In genomic region chr10:133355266-133355665, GRCh38 we compare ENCODE assay signal across 25 cellular contexts. TPM values are rescaled to one million over a fixed set of nuclear protein-coding genes. Genes with fewer than 3 reads are reported as not detected.
DNase-seq lines count a peak whose midpoint lies in the region; ATAC-seq and TF ChIP-seq lines count a peak whose summit lies in the region.
"Had no signal": no experiment of that assay in that cellular context is flagged by ENCODE, and none has a peak within 500 bp of the region (broad histone marks: within the 10 kb centered on the region; RNA-seq: fewer than 3 reads in every experiment).

No MANE protein-coding gene starts in this region.

- WGBS in right cardiac atrium: 95% methylated on average over 6 of the region's 6 CpGs
- 95 to 100% methylated on average over 1 to 6 of the region's 6 CpGs for WGBS in testis, 2 donors

- H3K9me3 ChIP-seq in right cardiac atrium (ENCODE audit: control insufficient read depth, low read length) (no peaks in the 10 kb centered on the region), OCI-LY7 (ENCODE audit: low read length) (no peaks in the 10 kb centered on the region), vagina (no peaks in the 10 kb centered on the region), testis (no peaks in the 10 kb centered on the region)
- H3K9me3 ChIP-seq in BLaER1 treated with 17β-estradiol and CSF1 and Interleukin-3, amounts not matched to agents 10 nM and 100 nM (replicated peaks in 1 of 11): no peaks in the 10 kb centered on the region
- H3K9me3 ChIP-seq: A549, BE2C had no signal

- H3K36me3 ChIP-seq in BLaER1 treated with 17β-estradiol and CSF1 and Interleukin-3, amounts not matched to agents 10 nM and 100 nM: peaks cover 0 to 26% (median 15%) of the 10 kb centered on the region in 11 experiments; a peak in 13 of 22 replicates
- H3K36me3 ChIP-seq in OCI-LY7 (ENCODE audit: insufficient read depth, low read length) (no peaks in the 10 kb centered on the region), vagina (no peaks in the 10 kb centered on the region), testis (ENCODE audit: low read depth, missing control alignments) (no peaks in the 10 kb centered on the region)
- H3K36me3 ChIP-seq: BE2C had no signal

- TF ChIP-seq POLR2A in vagina (IDR thresholded peaks at IDR 0.05) (no peak), testis (IDR thresholded peaks at IDR 0.05) (no peak)

- no peaks in the 10 kb centered on the region for H3K9me2 ChIP-seq in OCI-LY7 (ENCODE audit: insufficient read depth, low read length)

- H3K4me3 ChIP-seq in right cardiac atrium (ENCODE audit: low read length): no peak overlapping the region
- H3K4me3 ChIP-seq in BLaER1 treated with 17β-estradiol and CSF1 and Interleukin-3, amounts not matched to agents 10 nM and 100 nM: peak overlapping the region in 8 of 10 experiments; percentile 73 to 85 (median 79); a peak in 10 of 20 replicates
- no peak overlapping the region for H3K4me3 ChIP-seq in OCI-LY7 (ENCODE audit: low read depth, low read length, poor library complexity, severe bottlenecking)
- H3K4me3 ChIP-seq in vagina: no peak overlapping the region
- H3K4me3 ChIP-seq in testis: no peak overlapping the region
- H3K4me3 ChIP-seq: A549, GM23338 had no signal

- H3K4me1 ChIP-seq in right cardiac atrium (ENCODE audit: control insufficient read depth, insufficient read depth, low read length): no peaks in the 10 kb centered on the region
- peaks cover 25 to 41% (median 36%) of the 10 kb centered on the region in 10 experiments for H3K4me1 ChIP-seq in BLaER1 treated with 17β-estradiol and CSF1 and Interleukin-3, amounts not matched to agents 10 nM and 100 nM
- H3K4me1 ChIP-seq in OCI-LY7 (ENCODE audit: insufficient read depth, low read length, poor library complexity, severe bottlenecking): peaks cover 7% of the 10 kb centered on the region
- H3K4me1 ChIP-seq in vagina: peaks cover 16% of the 10 kb centered on the region
- H3K4me1 ChIP-seq in testis: peaks cover 9% of the 10 kb centered on the region

- intact Hi-C loops in right cardiac atrium (cut with DNase I): no loop called here
- intact Hi-C loops in left ventricle myocardium superior (cut with micrococcal nuclease): no loop called here
- intact Hi-C loops in OCI-LY7 (cut with micrococcal nuclease; ENCODE audit: unreplicated experiment): no loop called here
- intact Hi-C loops in vagina (cut with DNase I): no loop called here
- intact Hi-C loops in testis (cut with DNase I; ENCODE audit: low total_unique reads): no loop called here

- peak overlapping the region; percentile 99 to 100 (median 100) for H3K4me2 ChIP-seq in BLaER1 treated with 17β-estradiol and CSF1 and Interleukin-3, amounts not matched to agents 10 nM and 100 nM
- H3K4me2 ChIP-seq in OCI-LY7 (ENCODE audit: low read length): no peak overlapping the region
- H3K4me2 ChIP-seq: A549, GM23338 had no signal

- POLR2A ChIA-PET in OCI-LY7 (lab: Charles Lee): no interaction called here

- H3K27ac ChIP-seq in right cardiac atrium (ENCODE audit: low read length) (no peak overlapping the region), OCI-LY7 (ENCODE audit: low read depth, low read length, poor library complexity, severe bottlenecking) (no peak overlapping the region), vagina (no peak overlapping the region), testis (no peak overlapping the region)
- H3K27ac ChIP-seq in BLaER1 treated with 17β-estradiol and CSF1 and Interleukin-3, amounts not matched to agents 10 nM and 100 nM: peak overlapping the region in 8 of 11 experiments; percentile 6 to 94 (median 91); a peak in 12 of 22 replicates
- H3K27ac ChIP-seq: A549, C4-2B had no signal

- H3K9ac ChIP-seq in BLaER1 treated with 17β-estradiol and CSF1 and Interleukin-3, amounts not matched to agents 10 nM and 100 nM: peak overlapping the region; percentile 16 to 94 (median 88); a peak in 15 of 22 replicates

- H3K79me2 ChIP-seq in OCI-LY7 (ENCODE audit: insufficient read depth, low read depth, low read length): no peaks in the 10 kb centered on the region

- TF ChIP-seq CTCF in OCI-LY7 (conservative IDR thresholded peaks at IDR 0.05; ENCODE audit: low read length) (no peak), vagina (IDR thresholded peaks at IDR 0.05) (no peak), testis (IDR thresholded peaks at IDR 0.05) (no peak)

- TSS peak; percentile 49 for BruUV-seq in OCI-LY7 (replicated peaks; lab: Mats Ljungman, UMichigan)

- H3K27me3 ChIP-seq in right cardiac atrium (ENCODE audit: control insufficient read depth, insufficient read depth) (no peaks in the 10 kb centered on the region), vagina (no peaks in the 10 kb centered on the region), testis (no peaks in the 10 kb centered on the region)
- no peaks in the 10 kb centered on the region for H3K27me3 ChIP-seq in BLaER1 treated with 17β-estradiol and CSF1 and Interleukin-3, amounts not matched to agents 10 nM and 100 nM
- H3K27me3 ChIP-seq: BE2C had no signal

- CTCF ChIA-PET in OCI-LY7 (lab: Charles Lee; ENCODE audit: unreplicated experiment): no interaction called here

- no peak overlapping the region for H2AFZ ChIP-seq in OCI-LY7 (ENCODE audit: low read length)
- H2AFZ ChIP-seq: GM23338 had no signal

- peak in 2 of 3 donors; percentile 40 for DNase-seq in right cardiac atrium
- no peak for DNase-seq in left ventricle myocardium superior
- DNase-seq in OCI-LY7 (ENCODE audit: low spot score): no peak
- no peak for DNase-seq in vagina (ENCODE audit: extremely low spot score in 2 of 2)
- no peak for DNase-seq in testis
- DNase-seq: 8988T; ACHN; AML-193; BE2C; CD4-positive, CD25-positive, alpha-beta regulatory T cell; CD8-positive, alpha-beta T cell; DMS 273 treated with DMSO at 0.1 percent for 48 hours; DMS53; DMS79 treated with DMSO at 0.1 percent for 48 hours; GF-D8; H9; HFFc6 had no signal

- peaks cover 10 to 64% (median 32%) of the 10 kb centered on the region in 11 experiments; a peak in 16 of 22 replicates for H4K20me1 ChIP-seq in BLaER1 treated with 17β-estradiol and CSF1 and Interleukin-3, amounts not matched to agents 10 nM and 100 nM
- H4K20me1 ChIP-seq in OCI-LY7 (ENCODE audit: insufficient read depth, low read length): no peaks in the 10 kb centered on the region

- ATAC-seq in right cardiac atrium (no peak), left ventricle myocardium superior (no peak), HG02938 (IDR thresholded peaks at IDR 0.05; ENCODE audit: unreplicated experiment) (no peak)
- ATAC-seq: A549; CD8-positive, alpha-beta T cell; GM23338; HCT116 had no signal

RNA-seq across cellular contexts. Expression of gene FUOM, which starts 2.6 kb away (rescaled TPM):
- total RNA-seq in right cardiac atrium (10 to 100 TPM; 19.7 to 25.0 (median 21.8) TPM), left ventricle myocardium superior (9.3 TPM), OCI-LY7 (2022) (23.6 and 30.4 TPM in 2 replicates), vagina (54.0 TPM), testis (10 to 100 TPM in 1 of 2 donors, 1 to 10 TPM in 1; 9.5 to 12.8 TPM)
- polyA plus RNA-seq in right cardiac atrium (26.9 TPM), testis (ENCODE audit: insufficient read depth, low read depth, low replicate concordance) (13.6 TPM)
- 46.0 and 47.5 TPM in 2 replicates for total RNA-seq in OCI-LY7 (2014; rRNA removed; shearing (Covaris generic))

RNA-seq across cellular contexts. Expression of gene PRAP1, which starts 8.1 kb away (rescaled TPM):
- total RNA-seq in right cardiac atrium (not detected), left ventricle myocardium superior (not detected), OCI-LY7 (2022) (not detected in 2 replicates), vagina (not detected), testis (10 to 100 TPM; 10.1 to 24.6 TPM)
- polyA plus RNA-seq in right cardiac atrium (not detected), testis (ENCODE audit: insufficient read depth, low read depth, low replicate concordance) (11.3 TPM)
- not detected in 2 replicates for total RNA-seq in OCI-LY7 (2014; rRNA removed; shearing (Covaris generic))
- total RNA-seq: CD4-positive, CD25-positive, alpha-beta regulatory T cell; CD8-positive, alpha-beta T cell; Daoy; GM23338; H4; HFFc6 had no signal
- polyA plus RNA-seq: CD4-positive, CD25-positive, alpha-beta regulatory T cell had no signal

RNA-seq across cellular contexts. Expression of gene ECHS1, which starts 17.9 kb away (rescaled TPM):
- total RNA-seq in right cardiac atrium (100 to 1,000 TPM in 2 of 4 donors, 10 to 100 TPM in 2; 91.0 to 124 (median 107) TPM), left ventricle myocardium superior (226 TPM), OCI-LY7 (2022) (42.2 and 46.2 TPM in 2 replicates), vagina (45.4 TPM), testis (100 to 1,000 TPM; 104 to 118 TPM)
- polyA plus RNA-seq in right cardiac atrium (177 TPM), testis (ENCODE audit: insufficient read depth, low read depth, low replicate concordance) (118 TPM)
- 39.5 and 48.3 TPM in 2 replicates for total RNA-seq in OCI-LY7 (2014; rRNA removed; shearing (Covaris generic))

RNA-seq across cellular contexts. Expression of gene CALY, which starts 18.6 kb away (rescaled TPM):
- total RNA-seq in right cardiac atrium (not detected), left ventricle myocardium superior (not detected), OCI-LY7 (2022) (not detected in 2 replicates), vagina (4.7 TPM), testis (10 to 100 TPM; 19.2 to 35.5 TPM)
- polyA plus RNA-seq in right cardiac atrium (0.18 TPM), testis (ENCODE audit: insufficient read depth, low read depth, low replicate concordance) (4.9 TPM)
- not detected in 2 replicates for total RNA-seq in OCI-LY7 (2014; rRNA removed; shearing (Covaris generic))
- total RNA-seq: Daoy, H4 had no signal

RNA-seq across cellular contexts. Expression of gene PAOX, which starts 23.8 kb away (rescaled TPM):
- total RNA-seq in right cardiac atrium (1 to 10 TPM; 2.9 to 3.4 (median 3.2) TPM), left ventricle myocardium superior (2.8 TPM), OCI-LY7 (2022) (16.0 and 28.1 TPM in 2 replicates), vagina (16.9 TPM), testis (10 to 100 TPM; 24.8 to 49.5 TPM)
- polyA plus RNA-seq in right cardiac atrium (2.7 TPM), testis (ENCODE audit: insufficient read depth, low read depth, low replicate concordance) (91.5 TPM)
- 5.9 and 10.7 TPM in 2 replicates for total RNA-seq in OCI-LY7 (2014; rRNA removed; shearing (Covaris generic))
- total RNA-seq: H4 had no signal

Comparison
In these comparisons a context has a peak if more than half of its experiments do, and no peak if none do; other contexts are left out.
1. DNase-seq: peak in right cardiac atrium (2 of 3); none in left ventricle myocardium superior (single experiment), OCI-LY7 (single experiment), vagina (0 of 2) and testis (single experiment).
2. H3K27ac ChIP-seq: peak in BLaER1 treated with 17β-estradiol and CSF1 and Interleukin-3, amounts not matched to agents 10 nM and 100 nM (8 of 11); none in right cardiac atrium (single experiment), OCI-LY7 (single experiment), vagina (single experiment) and testis (0 of 2).
3. H3K4me3 ChIP-seq: peak in BLaER1 treated with 17β-estradiol and CSF1 and Interleukin-3, amounts not matched to agents 10 nM and 100 nM (8 of 10); none in right cardiac atrium (single experiment), OCI-LY7 (single experiment), vagina (0 of 2) and testis (0 of 2).
4. RNA of gene PRAP1, which starts 8.1 kb away (total RNA-seq): 10.1 to 24.6 TPM in testis; not detected in right cardiac atrium, not detected in left ventricle myocardium superior (single experiment), not detected in OCI-LY7 and not detected in vagina (single experiment); every median in the first group is over 10 times any median in the second.